ENCODE assay signal across 27 cellular contexts in the genomic region with DNA sequence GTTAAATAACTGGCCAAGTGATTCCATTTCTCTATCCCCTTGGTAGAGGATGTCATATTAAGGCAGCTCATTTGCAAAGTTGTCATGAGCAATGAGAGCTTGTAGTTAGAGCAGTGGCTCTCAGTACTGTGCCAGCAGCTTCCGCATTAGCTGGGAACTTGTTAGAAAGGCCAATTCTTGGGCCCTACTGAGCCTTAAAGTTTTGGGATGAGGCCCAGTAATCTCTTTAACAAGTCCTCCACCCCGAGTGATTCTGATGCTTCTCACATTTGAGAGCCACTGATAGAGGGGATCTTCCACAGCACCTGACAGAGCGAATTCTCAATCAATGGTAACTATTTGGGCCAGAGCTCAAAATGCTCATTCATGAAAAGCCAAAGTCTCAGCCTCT. TPM values are rescaled to one million over a fixed set of nuclear protein-coding genes. Genes with fewer than 3 reads are reported as not detected.
A peak's percentile ranks its signal among the peaks of the same experiment; 100 is the strongest.
DNase-seq lines count a peak whose midpoint lies in the region; ATAC-seq and TF ChIP-seq lines count a peak whose summit lies in the region.
"Had no signal": no experiment of that assay in that cellular context is flagged by ENCODE, and none has a peak within 500 bp of the region (broad histone marks: within the 10 kb centered on the region; RNA-seq: fewer than 3 reads in every experiment).

No MANE protein-coding gene starts in this region.

- H3K27ac ChIP-seq in smooth muscle cell (ENCODE audit: low read depth): no peak overlapping the region
- H3K27ac ChIP-seq: brain microvascular endothelial cell, epithelial cell of prostate, skin epidermis, upper lobe of left lung, VCaP had no signal

- H3K27me3 Mint-ChIP-seq in activated CD8-positive, alpha-beta memory T cell treated with anti-CD3 and anti-CD28 coated beads, Interleukin-2, amount 10 ng/mL, durations not matched to agents 7 days and 5 days: no peaks in the 10 kb centered on the region
- peaks cover 21% of the 10 kb centered on the region for H3K27me3 Mint-ChIP-seq in activated naive CD8-positive, alpha-beta T cell treated with anti-CD3 and anti-CD28 coated beads, Interleukin-2, amount 50 U/mL, for 24 hours

- H3K36me3 Mint-ChIP-seq in activated CD8-positive, alpha-beta memory T cell treated with anti-CD3 and anti-CD28 coated beads, Interleukin-2, amount 10 ng/mL, durations not matched to agents 7 days and 5 days: no peaks in the 10 kb centered on the region
- no peaks in the 10 kb centered on the region for H3K36me3 Mint-ChIP-seq in activated naive CD8-positive, alpha-beta T cell treated with anti-CD3 and anti-CD28 coated beads, Interleukin-2, amount 50 U/mL, for 24 hours (ENCODE audit: low read depth)
- H3K36me3 Mint-ChIP-seq: mesothelial cell of epicardium; naive thymus-derived CD8-positive, alpha-beta T cell had no signal

- no peaks in the 10 kb centered on the region for H3K36me3 ChIP-seq in smooth muscle cell (ENCODE audit: low read depth)
- H3K36me3 ChIP-seq: brain microvascular endothelial cell, upper lobe of left lung had no signal

- H3K4me3 ChIP-seq in smooth muscle cell: no peak overlapping the region
- H3K4me3 ChIP-seq: skin epidermis, upper lobe of left lung had no signal

- peaks cover 3% of the 10 kb centered on the region for H3K4me1 ChIP-seq in smooth muscle cell (ENCODE audit: low read depth)

- intact Hi-C loops in head of caudate nucleus (cut with DNase I): no loop called here

- ATAC-seq in activated CD8-positive, alpha-beta memory T cell treated with anti-CD3 and anti-CD28 coated beads, Interleukin-2, amount 10 ng/mL, durations not matched to agents 7 days and 5 days: no peak
- peak; percentile 10 for ATAC-seq in HG02642 (IDR thresholded peaks at IDR 0.05; ENCODE audit: poor library complexity, unreplicated experiment)
- ATAC-seq in activated naive CD8-positive, alpha-beta T cell treated with anti-CD3 and anti-CD28 coated beads, Interleukin-2, amount 50 U/mL, for 24 hours: no peak
- ATAC-seq: HCT116, left ventricle myocardium superior, SK-N-SH treated with all-trans-retinoic acid at 6 μM for 48 hours had no signal

- no peak for DNase-seq in activated CD8-positive, alpha-beta memory T cell treated with anti-CD3 and anti-CD28 coated beads, Interleukin-2, amount 10 ng/mL, durations not matched to agents 7 days and 5 days
- DNase-seq in activated CD8-positive, alpha-beta memory T cell treated with anti-CD3 and anti-CD28 coated beads for 24 hours: no peak
- DNase-seq in activated naive CD8-positive, alpha-beta T cell treated with anti-CD3 and anti-CD28 coated beads, Interleukin-2, amount 50 U/mL, for 24 hours: no peak
- DNase-seq in smooth muscle cell (lab: John Stamatoyannopoulos, UW; ENCODE audit: unreplicated experiment) (no peak), NCI-H446 (lab: John Stamatoyannopoulos, UW) (no peak), head of caudate nucleus (no peak)
- DNase-seq in stimulated activated CD4-positive, alpha-beta T cell treated with anti-CD3 and anti-CD28 coated beads, Interleukin-2, amount 100 ng/mL, for 24 hours: no peak
- DNase-seq: amniotic stem cell; brain microvascular endothelial cell; effector CD4-positive, alpha-beta T cell; left ventricle myocardium superior; NCI-H1436; NCI-H82; retina had no signal

- WGBS in smooth muscle cell (ENCODE audit: low lambda C conversion rate): 96% methylated on average over 3 of the region's 3 CpGs

- H4K20me1 ChIP-seq in smooth muscle cell (ENCODE audit: low read depth): no peaks in the 10 kb centered on the region

- CTCF ChIA-PET in activated CD8-positive, alpha-beta memory T cell treated with anti-CD3 and anti-CD28 coated beads, Interleukin-2, amount 10 ng/mL, durations not matched to agents 7 days and 5 days (lab: Charles Lee): interaction anchor here (0.9 to 10.1 kb wide), 5 partner anchors 9 to 182 kb away, joined by 4 to 99 read pairs (median 12); a partner anchor contains a TSS

- H3K9me3 Mint-ChIP-seq in activated CD8-positive, alpha-beta memory T cell treated with anti-CD3 and anti-CD28 coated beads, Interleukin-2, amount 10 ng/mL, durations not matched to agents 7 days and 5 days (ENCODE audit: low read depth): no peaks in the 10 kb centered on the region
- no peaks in the 10 kb centered on the region for H3K9me3 Mint-ChIP-seq in activated naive CD8-positive, alpha-beta T cell treated with anti-CD3 and anti-CD28 coated beads, Interleukin-2, amount 50 U/mL, for 24 hours
- H3K9me3 Mint-ChIP-seq: mesothelial cell of epicardium; naive thymus-derived CD8-positive, alpha-beta T cell had no signal

- no peak overlapping the region for H2AFZ ChIP-seq in smooth muscle cell (ENCODE audit: low read depth)

- H3F3A ChIP-seq in smooth muscle cell (ENCODE audit: low read depth): peaks cover 7% of the 10 kb centered on the region

- H3K27me3 ChIP-seq in smooth muscle cell (ENCODE audit: low read depth): no peaks in the 10 kb centered on the region
- H3K27me3 ChIP-seq: brain microvascular endothelial cell, upper lobe of left lung had no signal

- H3K9ac ChIP-seq in smooth muscle cell (ENCODE audit: low read depth): no peak overlapping the region

- H3K4me1 Mint-ChIP-seq in activated CD8-positive, alpha-beta memory T cell treated with anti-CD3 and anti-CD28 coated beads, Interleukin-2, amount 10 ng/mL, durations not matched to agents 7 days and 5 days: peaks cover 92% of the 10 kb centered on the region
- H3K4me1 Mint-ChIP-seq in activated naive CD8-positive, alpha-beta T cell treated with anti-CD3 and anti-CD28 coated beads, Interleukin-2, amount 50 U/mL, for 24 hours: peaks cover 71% of the 10 kb centered on the region
- H3K4me1 Mint-ChIP-seq: mesothelial cell of epicardium had no signal

- peak overlapping the region; percentile 77 for H3K27ac Mint-ChIP-seq in activated CD8-positive, alpha-beta memory T cell treated with anti-CD3 and anti-CD28 coated beads, Interleukin-2, amount 10 ng/mL, durations not matched to agents 7 days and 5 days
- peak overlapping the region; percentile 70 for H3K27ac Mint-ChIP-seq in activated naive CD8-positive, alpha-beta T cell treated with anti-CD3 and anti-CD28 coated beads, Interleukin-2, amount 50 U/mL, for 24 hours
- H3K27ac Mint-ChIP-seq: mesothelial cell of epicardium had no signal

- peak overlapping the region; percentile 38 for H3K4me2 ChIP-seq in smooth muscle cell

- H3K4me3 Mint-ChIP-seq in activated CD8-positive, alpha-beta memory T cell treated with anti-CD3 and anti-CD28 coated beads, Interleukin-2, amount 10 ng/mL, durations not matched to agents 7 days and 5 days: no peak overlapping the region
- peak overlapping the region; percentile 33 for H3K4me3 Mint-ChIP-seq in activated naive CD8-positive, alpha-beta T cell treated with anti-CD3 and anti-CD28 coated beads, Interleukin-2, amount 50 U/mL, for 24 hours
- H3K4me3 Mint-ChIP-seq: mesothelial cell of epicardium; naive thymus-derived CD8-positive, alpha-beta T cell had no signal

- TF ChIP-seq CTCF in smooth muscle cell (IDR thresholded peaks at IDR 0.05; ENCODE audit: borderline replicate concordance, insufficient read depth, poor library complexity, severe bottlenecking): no peak

- no peaks in the 10 kb centered on the region for H3K79me2 ChIP-seq in smooth muscle cell (ENCODE audit: low read depth)

- H3K9me3 ChIP-seq in smooth muscle cell (replicated peaks; ENCODE audit: low read depth): no peaks in the 10 kb centered on the region
- H3K9me3 ChIP-seq: upper lobe of left lung had no signal

RNA-seq across cellular contexts. Expression of a gene that starts 20.2 kb away (rescaled TPM):
- 10 to 100 TPM in 1 of 2 experiments, under 1 TPM in 1; 0.73 to 25.6 TPM for total RNA-seq in activated CD8-positive, alpha-beta memory T cell treated with anti-CD3 and anti-CD28 coated beads, Interleukin-2, amount 10 ng/mL, durations not matched to agents 7 days and 5 days
- total RNA-seq in smooth muscle cell: not detected in 2 replicates
- polyA plus RNA-seq in smooth muscle cell: not detected in 2 replicates
- total RNA-seq: chondrocyte; left ventricle myocardium superior; mesothelial cell of epicardium; naive thymus-derived CD8-positive, alpha-beta T cell; osteoblast; upper lobe of left lung had no signal
- polyA plus RNA-seq: BJ; keratinocyte; naive thymus-derived CD8-positive, alpha-beta T cell had no signal

RNA-seq across cellular contexts. Expression of a gene that starts 26.9 kb away (rescaled TPM):
- total RNA-seq in activated CD8-positive, alpha-beta memory T cell treated with anti-CD3 and anti-CD28 coated beads, Interleukin-2, amount 10 ng/mL, durations not matched to agents 7 days and 5 days: not detected
- total RNA-seq in smooth muscle cell: not detected in 2 replicates
- not detected in 2 replicates for polyA plus RNA-seq in smooth muscle cell
- total RNA-seq: chondrocyte; mesothelial cell of epicardium; naive thymus-derived CD8-positive, alpha-beta T cell had no signal
- polyA plus RNA-seq: keratinocyte; naive thymus-derived CD8-positive, alpha-beta T cell had no signal
